In the genomic region with DNA sequence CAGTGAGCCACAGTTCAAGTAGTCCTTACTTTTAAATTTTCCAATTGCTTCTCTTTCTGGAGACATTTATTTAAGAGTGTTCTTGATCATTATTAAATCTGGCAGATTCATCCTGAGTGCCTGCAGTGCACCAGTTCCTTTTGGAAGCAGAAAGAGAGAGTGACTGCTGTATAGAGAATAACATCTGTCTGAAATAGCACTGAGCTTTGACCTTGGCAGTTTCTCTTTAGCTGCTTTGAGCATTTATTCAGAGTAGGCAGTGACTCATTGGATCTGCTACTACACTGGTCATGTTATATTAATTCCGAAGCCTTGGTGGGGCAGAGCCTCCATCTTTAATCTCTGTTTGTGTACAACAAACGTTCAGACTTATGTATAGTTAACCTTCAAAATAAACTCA, we compare ENCODE assay signal across 18 cellular contexts.
DNase-seq lines count a peak whose midpoint lies in the region; TF ChIP-seq lines count a peak whose summit lies in the region.
"Had no signal": no experiment of that assay in that cellular context is flagged by ENCODE, and none has a peak within 500 bp of the region (broad histone marks: within the 10 kb centered on the region; RNA-seq: fewer than 3 reads in every experiment).

No MANE protein-coding gene starts in this region.

- peaks cover 8% of the 10 kb centered on the region for H3K27me3 Mint-ChIP-seq in Caco-2 (ENCODE audit: insufficient read depth, unreplicated experiment)
- H3K27me3 Mint-ChIP-seq: CD4-positive, alpha-beta T cell; T-helper 17 cell had no signal

- no peak overlapping the region for H3K4me3 Mint-ChIP-seq in Caco-2 (ENCODE audit: unreplicated experiment)
- H3K4me3 Mint-ChIP-seq: CD4-positive, alpha-beta T cell; GM23338; T-helper 17 cell had no signal

- no peaks in the 10 kb centered on the region for H3K9me3 ChIP-seq in adrenal gland (replicated peaks in 1 of 3)
- no peaks in the 10 kb centered on the region for H3K9me3 ChIP-seq in Caco-2

- H2AFZ ChIP-seq in ACC112 (ENCODE audit: low read length, unreplicated experiment) = peak overlapping the region; percentile 20
- H2AFZ ChIP-seq: GM23338 had no signal

- intact Hi-C loops in adrenal gland (cut with DNase I) = no loop called here
- intact Hi-C loops in Caco-2 (cut with micrococcal nuclease; ENCODE audit: unreplicated experiment) = no loop called here

- no peak for TF ChIP-seq CTCF in adrenal gland (IDR thresholded peaks at IDR 0.05)
- TF ChIP-seq CTCF in Caco-2 (IDR thresholded peaks at IDR 0.05; ENCODE audit: insufficient read depth in 1 of 2, low read depth in 1 of 2, low read length in 1 of 2, severe bottlenecking in 1 of 2, unreplicated experiment in 1 of 2) = no peak

- TF ChIP-seq POLR2A in adrenal gland (IDR thresholded peaks at IDR 0.05) = no peak

- CTCF ChIA-PET in Caco-2 (lab: Charles Lee) = no interaction called here

- H3K27ac Mint-ChIP-seq in Caco-2 (ENCODE audit: unreplicated experiment) = no peak overlapping the region
- H3K27ac Mint-ChIP-seq: CD4-positive, alpha-beta T cell; GM23338; T-helper 17 cell had no signal

- H3K4me1 ChIP-seq in ACC112 (ENCODE audit: control insufficient read depth, insufficient read depth, low read length, unreplicated experiment) (no peaks in the 10 kb centered on the region), adrenal gland (replicated peaks in 1 of 2) (no peaks in the 10 kb centered on the region), Caco-2 (no peaks in the 10 kb centered on the region)

- POLR2A ChIA-PET in Caco-2 (lab: Charles Lee) = no interaction called here

- no peaks in the 10 kb centered on the region for H3K9me3 Mint-ChIP-seq in Caco-2 (ENCODE audit: unreplicated experiment)
- H3K9me3 Mint-ChIP-seq: CD4-positive, alpha-beta T cell; GM23338 had no signal

- H3K36me3 ChIP-seq in ACC112 (ENCODE audit: insufficient read depth, low read length) (no peaks in the 10 kb centered on the region), adrenal gland (replicated peaks in 1 of 2) (no peaks in the 10 kb centered on the region), Caco-2 (ENCODE audit: control insufficient read depth, insufficient read depth, low read length) (no peaks in the 10 kb centered on the region)

- no peaks in the 10 kb centered on the region for H3K36me3 Mint-ChIP-seq in Caco-2 (ENCODE audit: insufficient read depth, unreplicated experiment)

- WGBS in adrenal gland, 4 donors = 30 to 42% (median 33%) methylated on average over 2 of the region's 2 CpGs

- DNase-seq in LHCN-M2 (ENCODE audit: low read depth) (peak; percentile 86), brain pericyte (ENCODE audit: low read depth, low spot score) (peak; percentile 16), left kidney (ENCODE audit: low read depth, low spot score) (peak; percentile 7), dermis blood vessel endothelial cell (no peak), adrenal gland (no peak), NCI-H748 (lab: John Stamatoyannopoulos, UW; ENCODE audit: unreplicated experiment) (no peak), Caco-2 (no peak)
- DNase-seq: activated CD4-positive, CD25-positive, alpha-beta regulatory T cell; aorta; CD4-positive, alpha-beta T cell; DND-41; hypothalamus; NCI-H345; stimulated activated naive CD4-positive, alpha-beta T cell treated with Interleukin-2 at 50 U/mL for 16 hours; T-helper 17 cell; trophoblast cell had no signal

- H3K79me2 ChIP-seq in ACC112 (ENCODE audit: control insufficient read depth, insufficient read depth, low read length, unreplicated experiment) = no peaks in the 10 kb centered on the region

- H3K4me3 ChIP-seq in ACC112 (ENCODE audit: low read depth, low read length) = no peak overlapping the region
- H3K4me3 ChIP-seq in adrenal gland = no peak overlapping the region
- H3K4me3 ChIP-seq in Caco-2 (ENCODE audit: low read depth, low read length) = no peak overlapping the region
- H3K4me3 ChIP-seq: GM23338 had no signal

- no peaks in the 10 kb centered on the region for H3K4me1 Mint-ChIP-seq in Caco-2 (ENCODE audit: low read depth, unreplicated experiment)
- H3K4me1 Mint-ChIP-seq: T-helper 17 cell had no signal

- no peaks in the 10 kb centered on the region for H3K27me3 ChIP-seq in ACC112 (ENCODE audit: insufficient read depth, low read length)
- H3K27me3 ChIP-seq in adrenal gland = no peaks in the 10 kb centered on the region
- no peaks in the 10 kb centered on the region for H3K27me3 ChIP-seq in Caco-2 (replicated peaks; ENCODE audit: control insufficient read depth, insufficient read depth, low read length)

- BruUV-seq in Caco-2 (replicated peaks; lab: Mats Ljungman, UMichigan) = no TSS peak

- H3K27ac ChIP-seq in ACC112 (ENCODE audit: low read depth, low read length) = no peak overlapping the region
- H3K27ac ChIP-seq in adrenal gland = no peak overlapping the region

Comparison
In these comparisons a context has a peak if more than half of its experiments do, and no peak if none do; other contexts are left out.
1. DNase-seq: peak in LHCN-M2 (single experiment), brain pericyte (single experiment) and left kidney (single experiment); none in dermis blood vessel endothelial cell (single experiment), adrenal gland (0 of 7), NCI-H748 (single experiment) and Caco-2 (0 of 2).